In the genomic region with DNA sequence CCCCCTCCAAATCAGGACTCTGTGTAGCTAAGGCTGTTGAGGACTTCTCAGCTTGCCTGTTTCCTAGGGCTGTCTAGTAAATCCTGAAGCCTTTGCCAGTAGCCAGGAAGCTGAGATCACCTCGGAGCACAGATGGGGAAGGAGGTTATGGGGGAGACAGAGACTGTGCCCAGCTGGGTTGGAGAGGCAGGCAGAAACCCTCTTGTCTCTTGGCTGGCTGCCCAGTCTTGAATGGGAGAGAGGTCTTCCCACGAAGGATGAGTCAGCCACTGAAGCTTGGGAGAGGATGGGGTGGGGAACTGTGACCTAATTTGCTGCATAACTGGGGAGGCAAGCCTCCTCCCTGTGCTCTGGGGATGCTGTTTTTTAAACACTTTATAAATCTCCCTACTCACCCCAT, we compare ENCODE assay signal across 10 cellular contexts.
DNase-seq lines count a peak whose midpoint lies in the region; ATAC-seq and TF ChIP-seq lines count a peak whose summit lies in the region.
"Had no signal": no experiment of that assay in that cellular context is flagged by ENCODE, and none has a peak within 500 bp of the region (broad histone marks: within the 10 kb centered on the region; RNA-seq: fewer than 3 reads in every experiment).

No MANE protein-coding gene starts in this region.

- no peak overlapping the region for H3K27ac ChIP-seq in endodermal cell (ENCODE audit: low read depth, low read length)
- H3K27ac ChIP-seq in stomach: no peak overlapping the region
- no peak overlapping the region for H3K27ac ChIP-seq in suprapubic skin
- H3K27ac ChIP-seq: coronary artery had no signal

- intact Hi-C loops in stomach (cut with DNase I; ENCODE audit: low total_unique reads): no loop called here

- H3K27me3 Mint-ChIP-seq in endodermal cell (ENCODE audit: insufficient read depth): no peaks in the 10 kb centered on the region

- H3K36me3 ChIP-seq in endodermal cell (ENCODE audit: control insufficient read depth, insufficient read depth, low read length): no peaks in the 10 kb centered on the region
- H3K36me3 ChIP-seq in stomach: no peaks in the 10 kb centered on the region
- no peaks in the 10 kb centered on the region for H3K36me3 ChIP-seq in suprapubic skin

- peaks cover 1% of the 10 kb centered on the region for H3K9me3 Mint-ChIP-seq in endodermal cell

- H3K4me3 Mint-ChIP-seq in endodermal cell: no peak overlapping the region

- no peaks in the 10 kb centered on the region for H3K4me1 Mint-ChIP-seq in endodermal cell

- H3K9me3 ChIP-seq in endodermal cell (ENCODE audit: control insufficient read depth, low read length) (no peaks in the 10 kb centered on the region), stomach (no peaks in the 10 kb centered on the region), suprapubic skin (no peaks in the 10 kb centered on the region)

- no peak for ATAC-seq in GM21825 (IDR thresholded peaks at IDR 0.05; ENCODE audit: unreplicated experiment)

- peak overlapping the region; percentile 48 for H3K27ac Mint-ChIP-seq in endodermal cell

- TF ChIP-seq POLR2A in stomach (IDR thresholded peaks at IDR 0.05) (no peak), suprapubic skin (IDR thresholded peaks at IDR 0.05) (no peak)

- no peaks in the 10 kb centered on the region for H3K36me3 Mint-ChIP-seq in endodermal cell (ENCODE audit: low read depth)

- TF ChIP-seq EP300 in stomach (IDR thresholded peaks at IDR 0.05) (no peak), suprapubic skin (IDR thresholded peaks at IDR 0.05) (no peak)

- DNase-seq in NCI-H146 (lab: John Stamatoyannopoulos, UW): peak; percentile 24
- no peak for DNase-seq in NCI-H146 treated with DMSO at 0.1 percent for 48 hours (lab: John Stamatoyannopoulos, UW; ENCODE audit: unreplicated experiment)
- peak; percentile 97 for DNase-seq in NCI-H69 (lab: John Stamatoyannopoulos, UW)
- peak; percentile 56 for DNase-seq in endodermal cell
- DNase-seq in stomach: peak; percentile 26
- no peak for DNase-seq in NCI-H1048 (lab: John Stamatoyannopoulos, UW)
- DNase-seq in suprapubic skin (ENCODE audit: low spot score in 2 of 2): no peak

- no peaks in the 10 kb centered on the region for H3K4me1 ChIP-seq in endodermal cell (ENCODE audit: control insufficient read depth, insufficient read depth, low read length)
- H3K4me1 ChIP-seq in stomach: no peaks in the 10 kb centered on the region
- H3K4me1 ChIP-seq in suprapubic skin: no peaks in the 10 kb centered on the region

- 50 to 53% methylated on average over 1 to 2 of the region's 2 CpGs for WGBS in endodermal cell (ENCODE audit: insufficient coverage in 1 of 2, insufficient read length in 1 of 2), 2 experiments
- WGBS in stomach, 5 donors: 13 to 23% (median 22%) methylated on average over 2 of the region's 2 CpGs
- 5% methylated on average over 2 of the region's 2 CpGs for WGBS in suprapubic skin

- TF ChIP-seq CTCF in endodermal cell (conservative IDR thresholded peaks at IDR 0.05) (no peak), stomach (IDR thresholded peaks at IDR 0.05) (no peak), suprapubic skin (IDR thresholded peaks at IDR 0.05) (no peak)

- H3K9ac ChIP-seq in endodermal cell (ENCODE audit: extremely low read depth, low read length, poor library complexity, severe bottlenecking): no peak overlapping the region

- H3K4me3 ChIP-seq in endodermal cell (ENCODE audit: low read length) (no peak overlapping the region), stomach (no peak overlapping the region), suprapubic skin (no peak overlapping the region)
- H3K4me3 ChIP-seq: coronary artery, lung had no signal

- H3K27me3 ChIP-seq in endodermal cell (ENCODE audit: control insufficient read depth, insufficient read depth, low read length, poor library complexity, severe bottlenecking) (no peaks in the 10 kb centered on the region), stomach (peaks cover 0 to 8% (median 0%) of the 10 kb centered on the region in 3 donors), suprapubic skin (no peaks in the 10 kb centered on the region)

Comparison
In these comparisons a context has a peak if more than half of its experiments do, and no peak if none do; other contexts are left out.
1. DNase-seq: peak in NCI-H146 (single experiment), NCI-H69 (single experiment), endodermal cell (single experiment) and stomach (single experiment); none in NCI-H146 treated with DMSO at 0.1 percent for 48 hours (single experiment), NCI-H1048 (single experiment) and suprapubic skin (0 of 2).